ENCODE assay signal across 27 cellular contexts in genomic region chr13:67343777-67344176, GRCh38.
A peak's percentile ranks its signal among the peaks of the same experiment; 100 is the strongest.
DNase-seq lines count a peak whose midpoint lies in the region; ATAC-seq, FAIRE-seq and TF ChIP-seq lines count a peak whose summit lies in the region.
"Had no signal": no experiment of that assay in that cellular context is flagged by ENCODE, and none has a peak within 500 bp of the region (broad histone marks: within the 10 kb centered on the region; RNA-seq: fewer than 3 reads in every experiment).

No MANE protein-coding gene starts in this region.

- H3K36me3 ChIP-seq in bronchial epithelial cell (ENCODE audit: control insufficient read depth, insufficient read depth, low read length): no peaks in the 10 kb centered on the region
- H3K36me3 ChIP-seq: right atrium auricular region had no signal

- peak; percentile 13 for FAIRE-seq in bronchial epithelial cell (lab: Jason Lieb, UNC)
- FAIRE-seq: K562, TTC549 had no signal

- no peak for TF ChIP-seq EP300 in Ishikawa (IDR thresholded peaks at IDR 0.05; ENCODE audit: borderline replicate concordance)

- peak; percentile 64 for DNase-seq in NCI-H510A treated with DMSO at 0.1 percent for 48 hours (lab: John Stamatoyannopoulos, UW)
- peak; percentile 35 for DNase-seq in bronchial epithelial cell (ENCODE audit: low read depth)
- no peak for DNase-seq in SKM-1 treated with dmso at 0.1 percent for 144 hours (lab: John Stamatoyannopoulos, UW; ENCODE audit: unreplicated experiment)
- DNase-seq in stimulated activated CD4-positive, alpha-beta T cell treated with anti-CD3 and anti-CD28 coated beads, Interleukin-12 subunit alpha, Interleukin-12 subunit beta, amount 100 ng/mL, for 4 hours: no peak
- DNase-seq: activated CD4-positive, CD25-positive, alpha-beta regulatory T cell treated with anti-CD3 and anti-CD28 coated beads, Interleukin-2, amount 50 U/mL, for 72 hours; activated CD8-positive, alpha-beta T cell treated with anti-CD3 and anti-CD28 coated beads for 36 hours; activated naive CD8-positive, alpha-beta T cell treated with anti-CD3 and anti-CD28 coated beads, Interleukin-2, amount 50 U/mL, for 24 hours; cerebellar nuclear complex; GF-D8; glutamatergic neuron; HFFc6; midbrain; MM.1S; NCI-H187; NK-92 treated with Interleukin-12 subunit alpha and Interleukin-12 subunit beta, amount 100 ng/mL, for 24 hours; stimulated activated CD4-positive, alpha-beta T cell treated with anti-CD3 and anti-CD28 coated beads, Interleukin-4, amount 100 ng/mL, for 24 hours; stimulated activated naive CD4-positive, alpha-beta T cell; testis had no signal

- no peak for TF ChIP-seq CTCF in bronchial epithelial cell (IDR thresholded peaks at IDR 0.05; ENCODE audit: insufficient read depth, low read length, severe bottlenecking)

- H3K4me3 ChIP-seq in bronchial epithelial cell (ENCODE audit: low read depth, low read length): no peak overlapping the region
- H3K4me3 ChIP-seq: K562, right atrium auricular region, testis had no signal

- peak; percentile 43 for TF ChIP-seq RAD21 in Ishikawa (IDR thresholded peaks at IDR 0.05; ENCODE audit: low read depth)

- no peaks in the 10 kb centered on the region for H3K27me3 ChIP-seq in bronchial epithelial cell (ENCODE audit: control insufficient read depth, insufficient read depth, low read length)
- H3K27me3 ChIP-seq: right atrium auricular region, testis had no signal

- no peak for ATAC-seq in HG02973 (IDR thresholded peaks at IDR 0.05; ENCODE audit: unreplicated experiment)
- no peak for ATAC-seq in HG02588 (IDR thresholded peaks at IDR 0.05; ENCODE audit: unreplicated experiment)
- ATAC-seq: activated CD8-positive, alpha-beta T cell treated with anti-CD3 and anti-CD28 coated beads for 36 hours; activated naive CD8-positive, alpha-beta T cell treated with anti-CD3 and anti-CD28 coated beads, Interleukin-2, amount 50 U/mL, for 24 hours; K562; left lobe of liver; natural killer cell treated with Interleukin-12 subunit alpha and Interleukin-12 subunit beta and Interleukin-15 and Interleukin-18, amount 100 ng/mL, for 72 hours; Panc1 had no signal

TF ChIP-seq in Ishikawa, 13 proteins besides CTCF, POLR2A, EP300 and RAD21:
- TF ChIP-seq MAX (IDR thresholded peaks at IDR 0.05) (0 out of 2 replicates have a peak, but pooled peaks have one; percentile 22), ZBTB7A (IDR thresholded peaks at IDR 0.05; ENCODE audit: low read depth) (no peak), USF1 (IDR thresholded peaks at IDR 0.05) (no peak), NFIC (IDR thresholded peaks at IDR 0.05) (no peak), CEBPB (IDR thresholded peaks at IDR 0.05) (no peak), YY1 (IDR thresholded peaks at IDR 0.05; ENCODE audit: low read depth) (peak; percentile 64; the same call in 1 of the 2 replicates)
TF ChIP-seq in Ishikawa: peak in this region for 2.

Comparison
In these comparisons a context has a peak if more than half of its experiments do, and no peak if none do; other contexts are left out.
1. DNase-seq: peak in NCI-H510A treated with DMSO at 0.1 percent for 48 hours (single experiment) and bronchial epithelial cell (single experiment); none in SKM-1 treated with dmso at 0.1 percent for 144 hours (single experiment) and stimulated activated CD4-positive, alpha-beta T cell treated with anti-CD3 and anti-CD28 coated beads, Interleukin-12 subunit alpha, Interleukin-12 subunit beta, amount 100 ng/mL, for 4 hours (single experiment).